ENCODE assay signal across 28 cellular contexts in the genomic region with DNA sequence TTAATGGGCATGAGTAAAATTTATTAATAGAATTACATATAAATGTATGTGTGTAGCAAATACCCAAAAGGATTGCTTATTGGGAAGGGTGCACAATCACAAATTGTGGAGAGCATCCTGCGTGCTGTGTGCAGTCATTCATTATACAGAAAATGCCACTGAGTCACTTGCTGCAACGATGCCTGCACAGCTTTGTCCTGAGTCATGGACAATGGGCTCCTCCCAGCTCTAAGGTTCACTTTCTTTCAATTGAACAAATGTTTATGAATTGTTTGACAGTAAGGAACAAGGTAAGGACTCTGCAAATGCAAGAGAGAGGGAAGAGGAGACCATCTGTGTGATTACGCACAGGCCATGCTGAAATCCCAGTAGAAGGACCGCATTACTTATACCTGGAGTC. TPM values are rescaled to one million over a fixed set of nuclear protein-coding genes. Genes with fewer than 3 reads are reported as not detected.
"Had no signal": no experiment of that assay in that cellular context is flagged by ENCODE, and none has a peak within 500 bp of the region (broad histone marks: within the 10 kb centered on the region; RNA-seq: fewer than 3 reads in every experiment).

No MANE protein-coding gene starts in this region.

- H3K27ac Mint-ChIP-seq: activated CD4-positive, alpha-beta memory T cell treated with anti-CD3 and anti-CD28 coated beads for 36 hours; activated naive CD4-positive, alpha-beta T cell treated with anti-CD3 and anti-CD28 coated beads for 36 hours; activated naive CD8-positive, alpha-beta T cell treated with anti-CD3 and anti-CD28 coated beads, Interleukin-2, amount 10 ng/mL, durations not matched to agents 7 days and 5 days; activated T-cell treated with anti-CD3 and anti-CD28 coated beads, Interleukin-2, amount 50 U/mL, for 72 hours; endodermal cell; memory B cell; nephron; stimulated activated effector memory CD8-positive, alpha-beta T cell treated with anti-CD3 and anti-CD28 coated beads, Interleukin-12 subunit alpha, Interleukin-12 subunit beta, amount 100 ng/mL, for 72 hours; T-helper 1 cell treated with Interleukin-12 subunit alpha and Interleukin-12 subunit beta and Interleukin-4 antibody, amounts not matched to agents 30 μg/mL and 1 μg/mL, for 36 hours had no signal

- DNase-seq: activated CD4-positive, alpha-beta memory T cell treated with anti-CD3 and anti-CD28 coated beads for 36 hours; activated CD4-positive, alpha-beta T cell treated with anti-CD3 and anti-CD28 coated beads for 48 hours; activated CD4-positive, CD25-positive, alpha-beta regulatory T cell; activated effector memory CD4-positive, alpha-beta T cell treated with Interleukin-2 at 50 U/mL for 16 hours; activated naive CD4-positive, alpha-beta T cell treated with anti-CD3 and anti-CD28 coated beads for 36 hours; activated naive CD8-positive, alpha-beta T cell treated with anti-CD3 and anti-CD28 coated beads, Interleukin-2, amount 10 ng/mL, durations not matched to agents 7 days and 5 days; activated T-cell treated with anti-CD3 and anti-CD28 coated beads, Interleukin-2, amount 50 U/mL, for 72 hours; amygdala; cortex of kidney; endodermal cell; foreskin melanocyte; hippocampal formation; kidney glomerular epithelial cell; left ventricle myocardium superior; right lobe of liver; stimulated activated CD4-positive, alpha-beta T cell treated with anti-CD3 and anti-CD28 coated beads, Interleukin-1b, Interleukin-23, amount 100 ng/mL, for 48 hours; stomach had no signal

- H3K79me2 ChIP-seq: parathyroid adenoma had no signal

- H3K4me3 ChIP-seq: cardiac muscle cell, right lobe of liver, skin epidermis, stomach, suprapubic skin, tibial nerve had no signal

- ATAC-seq: activated T-cell treated with anti-CD3 and anti-CD28 coated beads, Interleukin-2, amount 50 U/mL, for 72 hours; left ventricle myocardium superior; right lobe of liver; stimulated activated effector memory CD8-positive, alpha-beta T cell treated with anti-CD3 and anti-CD28 coated beads, Interleukin-12 subunit alpha, Interleukin-12 subunit beta, amount 100 ng/mL, for 72 hours had no signal

- H3K27me3 ChIP-seq: cardiac muscle cell, right lobe of liver, stomach, suprapubic skin, tibial nerve had no signal

- H3K27me3 Mint-ChIP-seq: activated CD4-positive, alpha-beta memory T cell treated with anti-CD3 and anti-CD28 coated beads for 36 hours had no signal

- H3K4me3 Mint-ChIP-seq: activated CD4-positive, alpha-beta memory T cell treated with anti-CD3 and anti-CD28 coated beads for 36 hours; activated naive CD4-positive, alpha-beta T cell treated with anti-CD3 and anti-CD28 coated beads for 36 hours; activated naive CD8-positive, alpha-beta T cell treated with anti-CD3 and anti-CD28 coated beads, Interleukin-2, amount 10 ng/mL, durations not matched to agents 7 days and 5 days; activated T-cell treated with anti-CD3 and anti-CD28 coated beads, Interleukin-2, amount 50 U/mL, for 72 hours; endodermal cell; memory B cell; nephron; stimulated activated effector memory CD8-positive, alpha-beta T cell treated with anti-CD3 and anti-CD28 coated beads, Interleukin-12 subunit alpha, Interleukin-12 subunit beta, amount 100 ng/mL, for 72 hours; T-helper 1 cell treated with Interleukin-12 subunit alpha and Interleukin-12 subunit beta and Interleukin-4 antibody, amounts not matched to agents 30 μg/mL and 1 μg/mL, for 36 hours had no signal

- H3K9ac ChIP-seq: parathyroid adenoma had no signal

- H3K27ac ChIP-seq: cardiac muscle cell, epithelial cell of prostate, parathyroid adenoma, right lobe of liver, skin epidermis, stomach, suprapubic skin, tibial nerve had no signal

- H2AFZ ChIP-seq: parathyroid adenoma had no signal

- H3K36me3 ChIP-seq: cardiac muscle cell, right lobe of liver, stomach, suprapubic skin, tibial nerve had no signal

- H3K4me1 Mint-ChIP-seq: activated naive CD8-positive, alpha-beta T cell treated with anti-CD3 and anti-CD28 coated beads, Interleukin-2, amount 10 ng/mL, durations not matched to agents 7 days and 5 days; endodermal cell; memory B cell; stimulated activated effector memory CD8-positive, alpha-beta T cell treated with anti-CD3 and anti-CD28 coated beads, Interleukin-12 subunit alpha, Interleukin-12 subunit beta, amount 100 ng/mL, for 72 hours had no signal

- H3K9me3 ChIP-seq: right lobe of liver, stomach, suprapubic skin, tibial nerve had no signal

- H3K9me3 Mint-ChIP-seq: activated CD4-positive, alpha-beta memory T cell treated with anti-CD3 and anti-CD28 coated beads for 36 hours; activated naive CD4-positive, alpha-beta T cell treated with anti-CD3 and anti-CD28 coated beads for 36 hours; activated naive CD8-positive, alpha-beta T cell treated with anti-CD3 and anti-CD28 coated beads, Interleukin-2, amount 10 ng/mL, durations not matched to agents 7 days and 5 days; activated T-cell treated with anti-CD3 and anti-CD28 coated beads, Interleukin-2, amount 50 U/mL, for 72 hours; endodermal cell; memory B cell; nephron; stimulated activated effector memory CD8-positive, alpha-beta T cell treated with anti-CD3 and anti-CD28 coated beads, Interleukin-12 subunit alpha, Interleukin-12 subunit beta, amount 100 ng/mL, for 72 hours; T-helper 1 cell treated with Interleukin-12 subunit alpha and Interleukin-12 subunit beta and Interleukin-4 antibody, amounts not matched to agents 30 μg/mL and 1 μg/mL, for 36 hours had no signal

- H3K36me3 Mint-ChIP-seq: activated CD4-positive, alpha-beta memory T cell treated with anti-CD3 and anti-CD28 coated beads for 36 hours; activated naive CD8-positive, alpha-beta T cell treated with anti-CD3 and anti-CD28 coated beads, Interleukin-2, amount 10 ng/mL, durations not matched to agents 7 days and 5 days; memory B cell; stimulated activated effector memory CD8-positive, alpha-beta T cell treated with anti-CD3 and anti-CD28 coated beads, Interleukin-12 subunit alpha, Interleukin-12 subunit beta, amount 100 ng/mL, for 72 hours had no signal

- H3K4me1 ChIP-seq: parathyroid adenoma, right lobe of liver had no signal

RNA-seq across cellular contexts. Expression of a gene that starts 18.7 kb away (rescaled TPM):
- total RNA-seq: activated CD4-positive, alpha-beta memory T cell treated with anti-CD3 and anti-CD28 coated beads for 36 hours; activated naive CD4-positive, alpha-beta T cell treated with anti-CD3 and anti-CD28 coated beads for 36 hours; activated naive CD8-positive, alpha-beta T cell treated with anti-CD3 and anti-CD28 coated beads, Interleukin-2, amount 10 ng/mL, durations not matched to agents 7 days and 5 days; cardiac muscle cell; endodermal cell had no signal
- polyA plus RNA-seq: cardiac muscle cell, urinary bladder had no signal

RNA-seq across cellular contexts. Expression of a gene that starts 43.9 kb away (rescaled TPM):
- total RNA-seq: cardiac muscle cell had no signal
- polyA plus RNA-seq: cardiac muscle cell had no signal
